33 cellular contexts compared by ENCODE assay signal in the genomic region with DNA sequence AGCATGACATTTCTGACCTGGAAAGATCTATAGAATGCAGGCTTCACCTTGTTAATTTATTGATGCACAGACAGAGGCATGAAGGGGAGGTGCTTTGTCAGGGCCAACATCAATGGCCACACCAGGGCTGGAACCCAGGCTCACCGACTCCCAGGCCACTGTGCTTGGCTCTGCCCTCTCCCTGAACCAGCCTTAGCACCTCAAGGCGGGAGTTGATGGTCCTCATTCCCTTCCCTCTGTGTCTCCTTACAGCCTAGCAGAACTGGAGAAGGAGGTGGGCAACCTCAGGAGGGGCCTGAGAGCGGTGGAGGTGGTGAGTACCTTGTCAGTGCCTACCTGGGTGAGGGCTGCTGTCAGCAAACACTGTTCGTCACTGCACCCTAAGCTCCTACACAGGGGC.
"Had no signal": no experiment of that assay in that cellular context is flagged by ENCODE, and none has a peak within 500 bp of the region (broad histone marks: within the 10 kb centered on the region; RNA-seq: fewer than 3 reads in every experiment).

No MANE protein-coding gene starts in this region.

- H3K27me3 ChIP-seq: brain microvascular endothelial cell had no signal

- H3K9me3 Mint-ChIP-seq: activated B cell treated with CpG ODN at 0.5 μM for 24 hours; activated CD8-positive, alpha-beta T cell treated with anti-CD3 and anti-CD28 coated beads for 36 hours; activated naive CD4-positive, alpha-beta T cell treated with anti-CD3 and anti-CD28 coated beads, Interleukin-2, amount 10 ng/mL, durations not matched to agents 7 days and 5 days; activated naive CD4-positive, alpha-beta T cell treated with anti-CD3 and anti-CD28 coated beads, Interleukin-2, amount 50 U/mL, for 72 hours; activated naive CD8-positive, alpha-beta T cell treated with anti-CD3 and anti-CD28 coated beads, Interleukin-2, amount 10 ng/mL, durations not matched to agents 7 days and 5 days; activated T-cell treated with anti-CD3 and anti-CD28 coated beads, Interleukin-2, amount 50 U/mL, for 72 hours; T-helper 2 cell treated with Interferon-gamma antibody and Interleukin-4, amounts not matched to agents 5 μg/mL and 100 μg/mL, for 36 hours had no signal

- FAIRE-seq: astrocyte, bronchial epithelial cell, colon, endometrium, endothelial cell of umbilical vein, frontal cortex had no signal

- H3K4me3 Mint-ChIP-seq: activated B cell treated with CpG ODN at 0.5 μM for 24 hours; activated CD8-positive, alpha-beta T cell treated with anti-CD3 and anti-CD28 coated beads for 36 hours; activated naive CD4-positive, alpha-beta T cell treated with anti-CD3 and anti-CD28 coated beads, Interleukin-2, amount 10 ng/mL, durations not matched to agents 7 days and 5 days; activated naive CD8-positive, alpha-beta T cell treated with anti-CD3 and anti-CD28 coated beads, Interleukin-2, amount 10 ng/mL, durations not matched to agents 7 days and 5 days; activated T-cell treated with anti-CD3 and anti-CD28 coated beads, Interleukin-2, amount 50 U/mL, for 72 hours; T-helper 17 cell; T-helper 2 cell treated with Interferon-gamma antibody and Interleukin-4, amounts not matched to agents 5 μg/mL and 100 μg/mL, for 36 hours had no signal

- H3K27ac Mint-ChIP-seq: activated B cell treated with CpG ODN at 0.5 μM for 24 hours; activated CD8-positive, alpha-beta T cell treated with anti-CD3 and anti-CD28 coated beads for 36 hours; activated naive CD4-positive, alpha-beta T cell treated with anti-CD3 and anti-CD28 coated beads, Interleukin-2, amount 10 ng/mL, durations not matched to agents 7 days and 5 days; activated naive CD4-positive, alpha-beta T cell treated with anti-CD3 and anti-CD28 coated beads, Interleukin-2, amount 50 U/mL, for 72 hours; activated naive CD8-positive, alpha-beta T cell treated with anti-CD3 and anti-CD28 coated beads, Interleukin-2, amount 10 ng/mL, durations not matched to agents 7 days and 5 days; activated T-cell treated with anti-CD3 and anti-CD28 coated beads, Interleukin-2, amount 50 U/mL, for 72 hours; T-helper 17 cell; T-helper 2 cell treated with Interferon-gamma antibody and Interleukin-4, amounts not matched to agents 5 μg/mL and 100 μg/mL, for 36 hours had no signal

- H3K27ac ChIP-seq: brain microvascular endothelial cell, epithelial cell of prostate, WERI-Rb-1 had no signal

- H3K36me3 Mint-ChIP-seq: activated naive CD4-positive, alpha-beta T cell treated with anti-CD3 and anti-CD28 coated beads, Interleukin-2, amount 10 ng/mL, durations not matched to agents 7 days and 5 days; activated naive CD4-positive, alpha-beta T cell treated with anti-CD3 and anti-CD28 coated beads, Interleukin-2, amount 50 U/mL, for 72 hours; activated naive CD8-positive, alpha-beta T cell treated with anti-CD3 and anti-CD28 coated beads, Interleukin-2, amount 10 ng/mL, durations not matched to agents 7 days and 5 days had no signal

- H3K27me3 Mint-ChIP-seq: activated CD8-positive, alpha-beta T cell treated with anti-CD3 and anti-CD28 coated beads for 36 hours; activated naive CD4-positive, alpha-beta T cell treated with anti-CD3 and anti-CD28 coated beads, Interleukin-2, amount 10 ng/mL, durations not matched to agents 7 days and 5 days; activated naive CD8-positive, alpha-beta T cell treated with anti-CD3 and anti-CD28 coated beads, Interleukin-2, amount 10 ng/mL, durations not matched to agents 7 days and 5 days had no signal

- H3K4me1 Mint-ChIP-seq: activated B cell treated with CpG ODN at 0.5 μM for 24 hours; activated naive CD4-positive, alpha-beta T cell treated with anti-CD3 and anti-CD28 coated beads, Interleukin-2, amount 10 ng/mL, durations not matched to agents 7 days and 5 days; activated naive CD8-positive, alpha-beta T cell treated with anti-CD3 and anti-CD28 coated beads, Interleukin-2, amount 10 ng/mL, durations not matched to agents 7 days and 5 days; T-helper 17 cell had no signal

- DNase-seq: activated B cell treated with CpG ODN at 0.5 μM for 24 hours; activated CD4-positive, alpha-beta T cell treated with anti-CD3 and anti-CD28 coated beads for 48 hours; activated CD4-positive, alpha-beta T cell treated with anti-CD3 and anti-CD28 coated beads, Interleukin-2, amount 50 U/mL, for 1 hour; activated CD4-positive, alpha-beta T cell treated with anti-CD3 and anti-CD28 coated beads, Interleukin-2, amount 50 U/mL, for 48 hours; activated CD8-positive, alpha-beta memory T cell treated with anti-CD3 and anti-CD28 coated beads for 24 hours; activated CD8-positive, alpha-beta T cell treated with anti-CD3 and anti-CD28 coated beads for 36 hours; activated gamma-delta T cell; activated naive CD4-positive, alpha-beta T cell; activated naive CD4-positive, alpha-beta T cell treated with anti-CD3 and anti-CD28 coated beads, Interleukin-2, amount 10 ng/mL, durations not matched to agents 7 days and 5 days; activated naive CD8-positive, alpha-beta T cell treated with anti-CD3 and anti-CD28 coated beads, Interleukin-2, amount 10 ng/mL, durations not matched to agents 7 days and 5 days; activated T-cell treated with anti-CD3 and anti-CD28 coated beads, Interleukin-2, amount 50 U/mL, for 72 hours; anterior cingulate cortex; brain microvascular endothelial cell; caudate nucleus; cortex of kidney; dermis blood vessel endothelial cell; effector CD8-positive, alpha-beta T cell; foreskin fibroblast; head of caudate nucleus; T-helper 1 cell; T-helper 17 cell; T1000 had no signal

- H3K36me3 ChIP-seq: brain microvascular endothelial cell, WERI-Rb-1 had no signal

- ATAC-seq: activated CD4-positive, CD25-positive, alpha-beta regulatory T cell treated with anti-CD3 and anti-CD28 coated beads, Interleukin-2, amount 50 U/mL, for 24 hours; activated CD8-positive, alpha-beta T cell treated with anti-CD3 and anti-CD28 coated beads for 36 hours; activated naive CD4-positive, alpha-beta T cell treated with anti-CD3 and anti-CD28 coated beads, Interleukin-2, amount 50 U/mL, for 72 hours; activated T-cell treated with anti-CD3 and anti-CD28 coated beads, Interleukin-2, amount 50 U/mL, for 72 hours; T-helper 17 cell had no signal
